ENCODE assay signal across 2 cellular contexts in the genomic region with DNA sequence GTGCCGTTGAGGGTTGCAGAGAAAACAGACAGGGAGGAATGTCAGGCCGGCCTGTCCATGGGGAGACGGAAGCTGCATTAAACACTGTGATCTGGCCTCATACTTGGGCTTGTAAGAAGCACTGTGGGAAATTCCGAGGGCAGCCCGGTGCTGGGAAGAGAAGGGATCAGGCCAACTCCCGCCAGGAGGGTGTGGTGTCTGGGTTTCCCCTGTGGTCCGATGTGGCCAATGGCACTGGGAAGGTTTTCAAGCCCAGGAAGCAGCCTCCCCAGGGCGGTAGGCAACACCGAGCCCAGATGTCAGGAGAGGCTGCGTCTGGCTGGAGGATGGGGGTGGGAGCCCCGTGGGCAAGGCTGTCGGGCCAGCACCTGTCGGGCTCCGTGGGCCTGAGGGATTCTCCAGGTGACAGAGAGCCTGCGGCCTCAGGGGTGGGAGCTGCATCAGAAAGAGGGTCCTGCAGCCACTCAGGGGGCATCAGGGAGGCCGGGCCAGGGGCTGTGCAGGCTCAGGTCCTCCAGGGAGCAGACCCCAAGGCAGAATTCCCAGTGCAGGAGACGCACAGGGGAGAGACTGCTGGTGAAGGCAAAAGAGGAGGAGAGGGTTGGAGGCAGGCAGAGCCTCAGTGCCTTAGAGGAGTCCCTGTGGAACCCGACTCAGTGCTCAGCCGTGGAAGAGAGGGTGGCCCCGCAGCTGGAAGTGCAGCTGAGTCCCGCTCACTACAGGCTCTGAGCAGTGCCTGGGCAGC.
TF ChIP-seq lines count a peak whose summit lies in the region.

No MANE protein-coding gene starts in this region.

TF ChIP-seq in GM23338, 12 proteins besides CTCF, POLR2A, EP300 and RAD21:
- no peak for TF ChIP-seq EZH2phosphoT487 (IDR thresholded peaks at IDR 0.05; ENCODE audit: unreplicated experiment)
- TF ChIP-seq, protein P1, sequence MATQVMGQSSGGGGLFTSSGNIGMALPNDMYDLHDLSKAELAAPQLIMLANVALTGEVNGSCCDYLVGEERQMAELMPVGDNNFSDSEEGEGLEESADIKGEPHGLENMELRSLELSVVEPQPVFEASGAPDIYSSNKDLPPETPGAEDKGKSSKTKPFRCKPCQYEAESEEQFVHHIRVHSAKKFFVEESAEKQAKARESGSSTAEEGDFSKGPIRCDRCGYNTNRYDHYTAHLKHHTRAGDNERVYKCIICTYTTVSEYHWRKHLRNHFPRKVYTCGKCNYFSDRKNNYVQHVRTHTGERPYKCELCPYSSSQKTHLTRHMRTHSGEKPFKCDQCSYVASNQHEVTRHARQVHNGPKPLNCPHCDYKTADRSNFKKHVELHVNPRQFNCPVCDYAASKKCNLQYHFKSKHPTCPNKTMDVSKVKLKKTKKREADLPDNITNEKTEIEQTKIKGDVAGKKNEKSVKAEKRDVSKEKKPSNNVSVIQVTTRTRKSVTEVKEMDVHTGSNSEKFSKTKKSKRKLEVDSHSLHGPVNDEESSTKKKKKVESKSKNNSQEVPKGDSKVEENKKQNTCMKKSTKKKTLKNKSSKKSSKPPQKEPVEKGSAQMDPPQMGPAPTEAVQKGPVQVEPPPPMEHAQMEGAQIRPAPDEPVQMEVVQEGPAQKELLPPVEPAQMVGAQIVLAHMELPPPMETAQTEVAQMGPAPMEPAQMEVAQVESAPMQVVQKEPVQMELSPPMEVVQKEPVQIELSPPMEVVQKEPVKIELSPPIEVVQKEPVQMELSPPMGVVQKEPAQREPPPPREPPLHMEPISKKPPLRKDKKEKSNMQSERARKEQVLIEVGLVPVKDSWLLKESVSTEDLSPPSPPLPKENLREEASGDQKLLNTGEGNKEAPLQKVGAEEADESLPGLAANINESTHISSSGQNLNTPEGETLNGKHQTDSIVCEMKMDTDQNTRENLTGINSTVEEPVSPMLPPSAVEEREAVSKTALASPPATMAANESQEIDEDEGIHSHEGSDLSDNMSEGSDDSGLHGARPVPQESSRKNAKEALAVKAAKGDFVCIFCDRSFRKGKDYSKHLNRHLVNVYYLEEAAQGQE (IDR thresholded peaks at IDR 0.05; ENCODE audit: unreplicated experiment) = no peak
- no peak for TF ChIP-seq CREB1 (CRISPR knock-in tag; IDR thresholded peaks at IDR 0.05; ENCODE audit: low read depth)
- TF ChIP-seq ZNF114 (CRISPR knock-in tag; IDR thresholded peaks at IDR 0.05) = no peak
- no peak for TF ChIP-seq ZNF462 (CRISPR knock-in tag; IDR thresholded peaks at IDR 0.05)
- no peak for TF ChIP-seq EZH2 (IDR thresholded peaks at IDR 0.05; ENCODE audit: low read depth, unreplicated experiment)
- no peak for TF ChIP-seq NANOG (IDR thresholded peaks at IDR 0.05; ENCODE audit: borderline replicate concordance)
- no peak for TF ChIP-seq JUNB (IDR thresholded peaks at IDR 0.05; ENCODE audit: unreplicated experiment)

TF ChIP-seq in neural cell, 6 proteins besides CTCF, POLR2A, EP300 and RAD21:
- TF ChIP-seq TAF1 (IDR thresholded peaks at IDR 0.05; ENCODE audit: low read depth) = no peak
- TF ChIP-seq SMC3 (conservative IDR thresholded peaks at IDR 0.05; ENCODE audit: poor library complexity) = no peak
- TF ChIP-seq, protein P1 (IDR thresholded peaks at IDR 0.05; ENCODE audit: borderline replicate concordance) = no peak
